Comparison of ENCODE assay signal across 9 cellular contexts in the genomic region with DNA sequence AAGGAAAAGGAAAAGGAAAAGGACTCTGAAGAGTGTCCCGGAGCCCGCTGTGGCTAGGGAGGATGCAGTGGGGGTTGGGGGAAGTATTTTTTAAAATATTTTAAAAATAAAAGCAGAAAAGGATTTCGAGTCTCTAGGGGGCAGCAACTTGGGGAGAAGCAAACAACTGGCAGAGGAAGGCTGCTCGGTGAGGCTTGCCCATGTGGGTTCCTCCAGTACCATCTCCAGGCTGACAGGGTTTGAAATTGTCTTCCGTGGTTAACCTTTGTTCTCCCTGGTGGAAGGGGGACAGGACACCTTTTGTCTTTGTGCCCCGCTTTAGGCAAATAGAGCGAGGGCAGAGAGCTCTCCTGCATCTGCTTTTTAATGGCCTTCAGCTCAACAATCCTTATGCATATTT.
DNase-seq lines count a peak whose midpoint lies in the region; ATAC-seq and TF ChIP-seq lines count a peak whose summit lies in the region.
"Had no signal": no experiment of that assay in that cellular context is flagged by ENCODE, and none has a peak within 500 bp of the region (broad histone marks: within the 10 kb centered on the region; RNA-seq: fewer than 3 reads in every experiment).

No MANE protein-coding gene starts in this region.

- TF ChIP-seq POLR2A in erythroblast (IDR thresholded peaks at IDR 0.05; ENCODE audit: low read length) (no peak), stomach (IDR thresholded peaks at IDR 0.05) (no peak)

- H3K9me3 Mint-ChIP-seq in activated CD4-positive, alpha-beta T cell treated with anti-CD3 and anti-CD28 coated beads, Interleukin-2, amount 10 ng/mL, durations not matched to agents 7 days and 5 days, result no peaks in the 10 kb centered on the region

- CTCF ChIA-PET in activated CD4-positive, alpha-beta T cell treated with anti-CD3 and anti-CD28 coated beads, Interleukin-2, amount 10 ng/mL, durations not matched to agents 7 days and 5 days (lab: Charles Lee), result interaction anchor here (1.1 to 4.0 kb wide), 5 partner anchors 8 to 116 kb away, joined by 3 to 15 read pairs (median 4); no protein-coding TSS in a partner anchor

- TF ChIP-seq CTCF in stomach (IDR thresholded peaks at IDR 0.05), result no peak

- H3K4me3 ChIP-seq in stomach, result no peak overlapping the region

- H3K4me1 ChIP-seq in stomach, result peaks cover 31 to 53% (median 46%) of the 10 kb centered on the region in 4 donors

- ATAC-seq in HG03159 (IDR thresholded peaks at IDR 0.05; ENCODE audit: unreplicated experiment) (no peak), GM21825 (IDR thresholded peaks at IDR 0.05; ENCODE audit: unreplicated experiment) (no peak)

- no peak for DNase-seq in activated CD4-positive, alpha-beta T cell treated with anti-CD3 and anti-CD28 coated beads, Interleukin-2, amount 10 ng/mL, durations not matched to agents 7 days and 5 days
- DNase-seq in activated CD4-positive, alpha-beta T cell treated with anti-CD3 and anti-CD28 coated beads for 1 hour, result no peak
- DNase-seq in SK-MEL-5 (ENCODE audit: low read depth, low spot score) (peak; percentile 39), erythroblast (lab: John Stamatoyannopoulos, UW) (peak; percentile 18 to 19), stomach (no peak), substantia nigra (lab: John Stamatoyannopoulos, UW) (no peak)
- DNase-seq: C1 segment of cervical spinal cord had no signal

- no peak overlapping the region for H3K4me3 Mint-ChIP-seq in activated CD4-positive, alpha-beta T cell treated with anti-CD3 and anti-CD28 coated beads, Interleukin-2, amount 10 ng/mL, durations not matched to agents 7 days and 5 days

- H3K27me3 Mint-ChIP-seq in activated CD4-positive, alpha-beta T cell treated with anti-CD3 and anti-CD28 coated beads, Interleukin-2, amount 10 ng/mL, durations not matched to agents 7 days and 5 days, result peaks cover 36% of the 10 kb centered on the region

- H3K36me3 ChIP-seq in stomach, result no peaks in the 10 kb centered on the region

- H3K4me1 Mint-ChIP-seq in activated CD4-positive, alpha-beta T cell treated with anti-CD3 and anti-CD28 coated beads, Interleukin-2, amount 10 ng/mL, durations not matched to agents 7 days and 5 days, result peaks cover 61% of the 10 kb centered on the region

- WGBS in stomach, 5 donors, result 46 to 61% (median 56%) methylated on average over 7 of the region's 7 CpGs

- peak overlapping the region; percentile 57 for H3K27ac Mint-ChIP-seq in activated CD4-positive, alpha-beta T cell treated with anti-CD3 and anti-CD28 coated beads, Interleukin-2, amount 10 ng/mL, durations not matched to agents 7 days and 5 days

- POLR2A ChIA-PET in activated CD4-positive, alpha-beta T cell treated with anti-CD3 and anti-CD28 coated beads, Interleukin-2, amount 10 ng/mL, durations not matched to agents 7 days and 5 days (lab: Charles Lee), result no interaction called here

- H3K27me3 ChIP-seq in stomach, result no peaks in the 10 kb centered on the region

- H3K27ac ChIP-seq in stomach (peak overlapping the region; percentile 26 to 82 (median 80)), substantia nigra (ENCODE audit: low read depth, low read length, poor library complexity, severe bottlenecking) (no peak overlapping the region)

- in situ Hi-C loops in SK-MEL-5 (cut with HindIII; ENCODE audit: low pct_unique_long_range_greater_than_20kb, low sequenced_read_pairs), result no loop called here

- TF ChIP-seq EP300 in stomach (IDR thresholded peaks at IDR 0.05), result no peak

- H3K9me3 ChIP-seq in stomach, result no peaks in the 10 kb centered on the region

- H3K36me3 Mint-ChIP-seq in activated CD4-positive, alpha-beta T cell treated with anti-CD3 and anti-CD28 coated beads, Interleukin-2, amount 10 ng/mL, durations not matched to agents 7 days and 5 days (ENCODE audit: low read depth), result no peaks in the 10 kb centered on the region

- intact Hi-C loops in stomach (cut with DNase I; ENCODE audit: low total_unique reads), result no loop called here

Comparison
In these comparisons a context has a peak if more than half of its experiments do, and no peak if none do; other contexts are left out.
1. DNase-seq: peak in SK-MEL-5 (single experiment) and erythroblast (2 of 2); none in activated CD4-positive, alpha-beta T cell treated with anti-CD3 and anti-CD28 coated beads, Interleukin-2, amount 10 ng/mL, durations not matched to agents 7 days and 5 days (single experiment), activated CD4-positive, alpha-beta T cell treated with anti-CD3 and anti-CD28 coated beads for 1 hour (single experiment), stomach (single experiment) and substantia nigra (0 of 49).